ENCODE assay signal across 16 cellular contexts in the genomic region with DNA sequence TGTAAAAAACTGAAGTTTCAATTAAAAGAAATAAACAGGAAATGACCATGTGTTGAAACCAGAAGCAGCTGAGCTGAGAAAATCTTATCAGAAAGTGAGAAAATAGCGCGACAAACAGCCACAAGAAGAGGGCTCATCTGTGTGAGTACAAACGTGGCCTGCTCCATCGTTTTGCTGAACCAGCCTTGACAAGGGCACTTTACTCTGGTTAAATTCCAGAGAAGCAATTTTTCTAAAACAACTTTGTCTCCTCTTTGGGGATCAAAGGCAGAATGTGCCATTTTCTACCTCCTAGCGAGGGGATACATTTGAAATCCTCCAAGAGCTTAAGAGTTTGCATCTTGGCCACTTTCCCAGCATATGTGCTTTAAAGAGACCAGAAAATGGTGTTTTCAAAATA. TPM values are rescaled to one million over a fixed set of nuclear protein-coding genes. Genes with fewer than 3 reads are reported as not detected.
DNase-seq lines count a peak whose midpoint lies in the region; ATAC-seq and TF ChIP-seq lines count a peak whose summit lies in the region.
"Had no signal": no experiment of that assay in that cellular context is flagged by ENCODE, and none has a peak within 500 bp of the region (broad histone marks: within the 10 kb centered on the region; RNA-seq: fewer than 3 reads in every experiment).

No MANE protein-coding gene starts in this region.

- H2AFZ ChIP-seq in hepatocyte (no peak overlapping the region), mammary epithelial cell (ENCODE audit: low read depth, low read length) (no peak overlapping the region)

- H4K20me1 ChIP-seq in hepatocyte (ENCODE audit: insufficient read depth, poor library complexity, severe bottlenecking) (no peaks in the 10 kb centered on the region), mammary epithelial cell (ENCODE audit: insufficient read depth, low read length) (no peaks in the 10 kb centered on the region)

- H3K4me3 Mint-ChIP-seq in CD4-positive, CD25-positive, alpha-beta regulatory T cell: peak overlapping the region in 3 of 4 donors; percentile 45 to 84 (median 72)
- H3K4me3 Mint-ChIP-seq: CD14-positive monocyte, nephron had no signal

- H3K9me2 ChIP-seq in hepatocyte (replicated peaks; ENCODE audit: insufficient read depth): no peaks in the 10 kb centered on the region

- H3K4me1 ChIP-seq in CD4-positive, CD25-positive, alpha-beta regulatory T cell (ENCODE audit: control insufficient read depth, insufficient read depth, low read length, poor library complexity, severe bottlenecking): peaks cover 53% of the 10 kb centered on the region
- H3K4me1 ChIP-seq in hepatocyte (ENCODE audit: insufficient read depth): peaks cover 10% of the 10 kb centered on the region
- no peaks in the 10 kb centered on the region for H3K4me1 ChIP-seq in mammary epithelial cell (ENCODE audit: insufficient read depth, low read length)
- H3K4me1 ChIP-seq: HAP-1 had no signal

- no peak overlapping the region for H3K9ac ChIP-seq in SK-N-MC (ENCODE audit: insufficient read length)
- no peak overlapping the region for H3K9ac ChIP-seq in mammary epithelial cell (ENCODE audit: insufficient read depth, low read length)

- DNase-seq in CD4-positive, CD25-positive, alpha-beta regulatory T cell: peak in 2 of 3 donors; percentile 49 to 80
- DNase-seq in SK-N-MC (ENCODE audit: low read depth, low spot score) (no peak), hepatocyte (ENCODE audit: low spot score) (no peak), Ammon's horn (ENCODE audit: low spot score) (no peak), mammary epithelial cell (no peak), D341Med (ENCODE audit: low spot score) (no peak), DMS79 (lab: John Stamatoyannopoulos, UW) (no peak)
- DNase-seq: SIG-M5; stimulated activated CD4-positive, alpha-beta T cell treated with anti-CD3 and anti-CD28 coated beads, Interleukin-2, amount 100 ng/mL, for 48 hours had no signal

- WGBS in hepatocyte (ENCODE audit: low lambda C conversion rate, missing lambda C conversion rate): 50% methylated on average over 5 of the region's 5 CpGs
- WGBS in mammary epithelial cell (ENCODE audit: low coverage, missing lambda C conversion rate): 52% methylated on average over 5 of the region's 5 CpGs

- no TSS peak for BruUV-seq in mammary epithelial cell (replicated peaks; lab: Mats Ljungman, UMichigan)

- H3K36me3 ChIP-seq in CD4-positive, CD25-positive, alpha-beta regulatory T cell (ENCODE audit: control insufficient read depth, insufficient read depth, low read length): no peaks in the 10 kb centered on the region
- H3K36me3 ChIP-seq in SK-N-MC (ENCODE audit: insufficient read depth, low read length) (no peaks in the 10 kb centered on the region), hepatocyte (replicated peaks; ENCODE audit: insufficient read depth, low read depth) (no peaks in the 10 kb centered on the region), mammary epithelial cell (ENCODE audit: insufficient read depth, low read length) (no peaks in the 10 kb centered on the region)
- H3K36me3 ChIP-seq: HAP-1, right atrium auricular region had no signal

- no peak for TF ChIP-seq CTCF in hepatocyte (IDR thresholded peaks at IDR 0.05; ENCODE audit: poor library complexity)
- no peak for TF ChIP-seq CTCF in mammary epithelial cell (conservative IDR thresholded peaks at IDR 0.05 in 1 of 2, IDR thresholded peaks at IDR 0.05 in 1 of 2; ENCODE audit: extremely low read depth in 1 of 2, insufficient read depth in 1 of 2, low read depth in 1 of 2, low read length in 2 of 2)

- no peaks in the 10 kb centered on the region for H3K27me3 Mint-ChIP-seq in CD4-positive, CD25-positive, alpha-beta regulatory T cell

- no peaks in the 10 kb centered on the region for H3K36me3 Mint-ChIP-seq in CD4-positive, CD25-positive, alpha-beta regulatory T cell
- H3K36me3 Mint-ChIP-seq: CD14-positive monocyte had no signal

- H3K27ac Mint-ChIP-seq in CD4-positive, CD25-positive, alpha-beta regulatory T cell: peak overlapping the region; percentile 75 to 91 (median 90)
- H3K27ac Mint-ChIP-seq: CD14-positive monocyte had no signal

- intact Hi-C loops in mammary epithelial cell (cut with micrococcal nuclease): no loop called here

- CTCF ChIA-PET in mammary epithelial cell (lab: Charles Lee; ENCODE audit: low non-redundant PET): no interaction called here

- no peaks in the 10 kb centered on the region for H3K9me3 ChIP-seq in CD4-positive, CD25-positive, alpha-beta regulatory T cell (ENCODE audit: control insufficient read depth in 2 of 2, low read length in 2 of 2)
- H3K9me3 ChIP-seq in SK-N-MC (ENCODE audit: low read depth, low read length) (no peaks in the 10 kb centered on the region), hepatocyte (ENCODE audit: low read depth) (no peaks in the 10 kb centered on the region), mammary epithelial cell (replicated peaks; ENCODE audit: insufficient read depth, low read length) (peaks cover 13% of the 10 kb centered on the region)
- H3K9me3 ChIP-seq: HAP-1, right atrium auricular region had no signal

- ATAC-seq in CD4-positive, CD25-positive, alpha-beta regulatory T cell (ENCODE audit: low read depth in 2 of 2): peak; percentile 32 to 33
- peak; percentile 45 for ATAC-seq in GM18520 (IDR thresholded peaks at IDR 0.05; ENCODE audit: unreplicated experiment)

- dilution Hi-C loops in mammary epithelial cell (cut with HindIII; ENCODE audit: low sequenced_read_pairs): no loop called here

- no peaks in the 10 kb centered on the region for H3K27me3 ChIP-seq in CD4-positive, CD25-positive, alpha-beta regulatory T cell (ENCODE audit: control insufficient read depth, insufficient read depth, low read length)
- no peaks in the 10 kb centered on the region for H3K27me3 ChIP-seq in hepatocyte
- no peaks in the 10 kb centered on the region for H3K27me3 ChIP-seq in mammary epithelial cell (ENCODE audit: insufficient read depth, low read length)
- H3K27me3 ChIP-seq: right atrium auricular region had no signal

- peaks cover 0 to 3% (median 0%) of the 10 kb centered on the region in 7 donors for H3K9me3 Mint-ChIP-seq in CD4-positive, CD25-positive, alpha-beta regulatory T cell
- H3K9me3 Mint-ChIP-seq: CD14-positive monocyte had no signal

- peak overlapping the region; percentile 83 for H3K27ac ChIP-seq in CD4-positive, CD25-positive, alpha-beta regulatory T cell (ENCODE audit: insufficient read depth, low read length, poor library complexity, severe bottlenecking)
- H3K27ac ChIP-seq in SK-N-MC (peak overlapping the region; percentile 83; the same call in 1 of the 2 replicates), hepatocyte (peak overlapping the region; percentile 9), mammary epithelial cell (ENCODE audit: insufficient read depth, low read depth, low read length) (no peak overlapping the region)
- H3K27ac ChIP-seq: HL-60, right atrium auricular region had no signal

- H3K4me1 Mint-ChIP-seq in CD4-positive, CD25-positive, alpha-beta regulatory T cell: peaks cover 27 to 76% (median 46%) of the 10 kb centered on the region in 4 donors

- in situ Hi-C loops in mammary epithelial cell (cut with MboI; ENCODE audit: low sequenced_read_pairs in 2 of 2): no loop called here

- peak overlapping the region; percentile 61 for H3K4me3 ChIP-seq in CD4-positive, CD25-positive, alpha-beta regulatory T cell (ENCODE audit: low read depth, low read length)
- H3K4me3 ChIP-seq in SK-N-MC (no peak overlapping the region), hepatocyte (no peak overlapping the region), mammary epithelial cell (replicated peaks in 1 of 3; ENCODE audit: insufficient read depth in 1 of 3, low read depth in 2 of 3, low read length in 3 of 3) (no peak overlapping the region)
- H3K4me3 ChIP-seq: HAP-1, right atrium auricular region had no signal

- H3K4me2 ChIP-seq in hepatocyte: no peak overlapping the region
- no peak overlapping the region for H3K4me2 ChIP-seq in mammary epithelial cell (ENCODE audit: insufficient read depth, low read depth, low read length)

- H3K79me2 ChIP-seq in hepatocyte (no peaks in the 10 kb centered on the region), mammary epithelial cell (ENCODE audit: insufficient read depth, low read length) (no peaks in the 10 kb centered on the region)

RNA-seq across cellular contexts. Expression of a gene that starts 51.3 kb away (rescaled TPM):
- total RNA-seq in CD4-positive, CD25-positive, alpha-beta regulatory T cell: not detected
- polyA plus RNA-seq in CD4-positive, CD25-positive, alpha-beta regulatory T cell: not detected
- total RNA-seq in hepatocyte: 2.8 and 3.4 TPM in 2 replicates
- 2.7 and 4.5 TPM in 2 replicates for polyA plus RNA-seq in hepatocyte
- total RNA-seq in mammary epithelial cell: not detected
- not detected for polyA plus RNA-seq in mammary epithelial cell
- polyA minus RNA-seq in mammary epithelial cell: not detected
- total RNA-seq: fibroblast of lung had no signal
- polyA plus RNA-seq: CD14-positive monocyte, fibroblast of lung had no signal

Comparison
In these comparisons a context has a peak if more than half of its experiments do, and no peak if none do; other contexts are left out.
1. DNase-seq: peak in CD4-positive, CD25-positive, alpha-beta regulatory T cell (2 of 3); none in SK-N-MC (single experiment), hepatocyte (single experiment), Ammon's horn (single experiment), mammary epithelial cell (single experiment), D341Med (single experiment) and DMS79 (single experiment).